In genomic region chr11:36131719-36132349, GRCh38 we compare ENCODE assay signal across 8 cellular contexts.
DNase-seq lines count a peak whose midpoint lies in the region; ATAC-seq and TF ChIP-seq lines count a peak whose summit lies in the region.

No MANE protein-coding gene starts in this region.

- H3K36me3 ChIP-seq in GM23338 (ENCODE audit: insufficient read depth), result no peaks in the 10 kb centered on the region

- POLR2A ChIA-PET in AG04449 (lab: Yijun Ruan, JAX), result no interaction called here

- no peak overlapping the region for H2AFZ ChIP-seq in GM23338

- no peaks in the 10 kb centered on the region for H3K27me3 ChIP-seq in GM23338 (ENCODE audit: insufficient read depth)

- no peak for DNase-seq in AG04449 (ENCODE audit: low read depth, low spot score)
- DNase-seq in GM23338 (ENCODE audit: low spot score), result peak; percentile 83
- DNase-seq in SK-N-DZ (ENCODE audit: low spot score), result peak; percentile 49
- peak; percentile 67 for DNase-seq in fibroblast of mammary gland (ENCODE audit: low read depth)
- peak in 46 of 56 donors; percentile 10 to 82 (median 42) for DNase-seq in nucleus accumbens (lab: John Stamatoyannopoulos, UW)
- DNase-seq in immature natural killer cell, result no peak
- DNase-seq in activated naive CD4-positive, alpha-beta T cell treated with anti-CD3 and anti-CD28 coated beads, Interleukin-2, amount 50 U/mL, for 72 hours (ENCODE audit: low spot score in 2 of 2), result no peak

- H3K4me3 Mint-ChIP-seq in GM23338 (no peak overlapping the region), immature natural killer cell (no peak overlapping the region)

- CTCF ChIA-PET in AG04449 (lab: Yijun Ruan, JAX), result interaction anchor here (0.7 to 6.4 kb wide), 36 partner anchors 9 to 516 kb away, joined by 3 to 60 read pairs (median 4); no protein-coding TSS in a partner anchor

- H3K36me3 Mint-ChIP-seq in GM23338 (ENCODE audit: low read depth) (peaks cover 10% of the 10 kb centered on the region), immature natural killer cell (no peaks in the 10 kb centered on the region)
- H3K36me3 Mint-ChIP-seq in activated naive CD4-positive, alpha-beta T cell treated with anti-CD3 and anti-CD28 coated beads, Interleukin-2, amount 50 U/mL, for 72 hours, result no peaks in the 10 kb centered on the region

- ATAC-seq in GM23338 (peak; percentile 98), HG03280 (IDR thresholded peaks at IDR 0.05; ENCODE audit: unreplicated experiment) (no peak)
- ATAC-seq in activated naive CD4-positive, alpha-beta T cell treated with anti-CD3 and anti-CD28 coated beads, Interleukin-2, amount 50 U/mL, for 72 hours, result no peak

- H3K27ac Mint-ChIP-seq in GM23338 (no peak overlapping the region), immature natural killer cell (no peak overlapping the region)
- H3K27ac Mint-ChIP-seq in activated naive CD4-positive, alpha-beta T cell treated with anti-CD3 and anti-CD28 coated beads, Interleukin-2, amount 50 U/mL, for 72 hours, result no peak overlapping the region

- H3K27ac ChIP-seq in GM23338 (ENCODE audit: low read depth), result no peak overlapping the region

- no peaks in the 10 kb centered on the region for H3K79me2 ChIP-seq in GM23338 (replicated peaks; ENCODE audit: insufficient read depth)

- H3K27me3 Mint-ChIP-seq in GM23338 (ENCODE audit: insufficient read depth, low read depth, poor library complexity) (peaks cover 8% of the 10 kb centered on the region), immature natural killer cell (ENCODE audit: low read depth in 3 of 3) (peaks cover 3 to 5% (median 4%) of the 10 kb centered on the region in 3 donors)

- peaks cover 28% of the 10 kb centered on the region for H3K4me1 Mint-ChIP-seq in GM23338
- H3K4me1 Mint-ChIP-seq in immature natural killer cell, result no peaks in the 10 kb centered on the region

- no peak overlapping the region for H3K4me2 ChIP-seq in GM23338

- no peaks in the 10 kb centered on the region for H4K20me1 ChIP-seq in GM23338 (replicated peaks; ENCODE audit: insufficient read depth)

- H3K4me1 ChIP-seq in GM23338 (ENCODE audit: insufficient read depth), result no peaks in the 10 kb centered on the region; the same call in none of the 2 replicates

- no peak overlapping the region for H3K4me3 ChIP-seq in AG04449 (ENCODE audit: low read depth, low read length)
- no peak overlapping the region for H3K4me3 ChIP-seq in GM23338
- no peak overlapping the region for H3K4me3 ChIP-seq in fibroblast of mammary gland (ENCODE audit: control insufficient read depth, low read depth, low read length)

- TF ChIP-seq CTCF in AG04449 (IDR thresholded peaks at IDR 0.05; ENCODE audit: insufficient read depth, low read length, missing control alignments) (peak; percentile 76), GM23338 (conservative IDR thresholded peaks at IDR 0.05; ENCODE audit: low read depth in 2 of 2) (peak; percentile 86 to 93), fibroblast of mammary gland (conservative IDR thresholded peaks at IDR 0.05; ENCODE audit: control insufficient read depth, insufficient read depth, low read depth, low read length) (peak; percentile 72)

- H3K9me2 ChIP-seq in GM23338 (ENCODE audit: insufficient read depth), result no peaks in the 10 kb centered on the region

- no peaks in the 10 kb centered on the region for H3F3A ChIP-seq in GM23338 (replicated peaks; ENCODE audit: low read depth)

- H3K9me3 Mint-ChIP-seq in GM23338 (peaks cover 4% of the 10 kb centered on the region; the same call in 1 of the 3 replicates), immature natural killer cell (no peaks in the 10 kb centered on the region)
- no peaks in the 10 kb centered on the region for H3K9me3 Mint-ChIP-seq in activated naive CD4-positive, alpha-beta T cell treated with anti-CD3 and anti-CD28 coated beads, Interleukin-2, amount 50 U/mL, for 72 hours

TF ChIP-seq in GM23338, 12 proteins besides CTCF, POLR2A, EP300 and RAD21:
- TF ChIP-seq JUNB (IDR thresholded peaks at IDR 0.05; ENCODE audit: unreplicated experiment), result no peak
- TF ChIP-seq STAT1 (IDR thresholded peaks at IDR 0.05; ENCODE audit: unreplicated experiment), result no peak
- TF ChIP-seq POLR2AphosphoS5 (IDR thresholded peaks at IDR 0.05; ENCODE audit: low read depth), result no peak

Comparison
In these comparisons a context has a peak if more than half of its experiments do, and no peak if none do; other contexts are left out.
1. DNase-seq: peak in GM23338 (single experiment), SK-N-DZ (single experiment), fibroblast of mammary gland (single experiment) and nucleus accumbens (46 of 56); none in AG04449 (single experiment), immature natural killer cell (0 of 3) and activated naive CD4-positive, alpha-beta T cell treated with anti-CD3 and anti-CD28 coated beads, Interleukin-2, amount 50 U/mL, for 72 hours (0 of 2).
2. Peak in every context shown above with its lines, with median percentiles within 50 percentile points of each other: CTCF ChIP-seq.